ENCODE assay signal across 11 cellular contexts in genomic region chr11:9626778-9627394, GRCh38. TPM values are rescaled to one million over a fixed set of nuclear protein-coding genes. Genes with fewer than 3 reads are reported as not detected.
A peak's percentile ranks its signal among the peaks of the same experiment; 100 is the strongest.
DNase-seq lines count a peak whose midpoint lies in the region; ATAC-seq and TF ChIP-seq lines count a peak whose summit lies in the region.
"Had no signal": no experiment of that assay in that cellular context is flagged by ENCODE, and none has a peak within 500 bp of the region (broad histone marks: within the 10 kb centered on the region; RNA-seq: fewer than 3 reads in every experiment).

No MANE protein-coding gene starts in this region.

- peak; percentile 14 for DNase-seq in OCI-M1 (lab: John Stamatoyannopoulos, UW)
- peak; percentile 26 to 53 (median 53) for DNase-seq in right cardiac atrium
- DNase-seq in neuronal stem cell (ENCODE audit: low spot score), result peak; percentile 62
- DNase-seq in ovary, result no peak
- DNase-seq in globus pallidus (ENCODE audit: low spot score), result no peak
- DNase-seq in UCSD-AML1 (lab: John Stamatoyannopoulos, UW; ENCODE audit: unreplicated experiment), result no peak
- DNase-seq: activated CD4-positive, alpha-beta T cell treated with anti-CD3 and anti-CD28 coated beads, Interleukin-2, amount 50 U/mL, for 48 hours; activated naive CD4-positive, alpha-beta T cell treated with anti-CD3 and anti-CD28 coated beads, Interleukin-2, amount 10 ng/mL, durations not matched to agents 7 days and 5 days; C1 segment of cervical spinal cord had no signal

- no peak for TF ChIP-seq POLR2A in ovary (IDR thresholded peaks at IDR 0.05)

- no peak overlapping the region for H3K23ac ChIP-seq in neuronal stem cell (ENCODE audit: low read depth, low read length, poor library complexity)

- no peak overlapping the region for H3K9ac ChIP-seq in neuronal stem cell (ENCODE audit: low read depth, low read length, poor library complexity)

- H3K14ac ChIP-seq in neuronal stem cell (ENCODE audit: low read length), result no peak overlapping the region

- no peak overlapping the region for H2BK12ac ChIP-seq in neuronal stem cell (ENCODE audit: low read length)

- H3K27me3 ChIP-seq in right cardiac atrium (ENCODE audit: control insufficient read depth, insufficient read depth) (no peaks in the 10 kb centered on the region), neuronal stem cell (ENCODE audit: control insufficient read depth in 3 of 3, insufficient read depth in 3 of 3, low read depth in 1 of 3, low read length in 3 of 3) (no peaks in the 10 kb centered on the region), ovary (no peaks in the 10 kb centered on the region)

- H3K9me3 ChIP-seq in right cardiac atrium (ENCODE audit: control insufficient read depth, low read length), result no peaks in the 10 kb centered on the region
- no peaks in the 10 kb centered on the region for H3K9me3 ChIP-seq in neuronal stem cell (replicated peaks in 1 of 2; ENCODE audit: control insufficient read depth in 2 of 2, insufficient read depth in 1 of 2, low read depth in 1 of 2, low read length in 2 of 2)
- no peaks in the 10 kb centered on the region for H3K9me3 ChIP-seq in ovary

- H2BK15ac ChIP-seq in neuronal stem cell (ENCODE audit: low read length), result no peak overlapping the region

- no peak overlapping the region for H2BK5ac ChIP-seq in neuronal stem cell (ENCODE audit: low read length)

- H2AK5ac ChIP-seq in neuronal stem cell (ENCODE audit: low read depth, low read length), result no peak overlapping the region

- 49% methylated on average over 10 of the region's 10 CpGs for WGBS in right cardiac atrium
- no CpG with 5 or more reads among the region's 10 CpGs for WGBS in neuronal stem cell (ENCODE audit: extremely low coverage in 2 of 2, insufficient read length in 2 of 2, insufficient replicate concordance in 1 of 2), 2 donors
- 55 to 60% (median 59%) methylated on average over 10 of the region's 10 CpGs for WGBS in ovary, 3 donors

- H2BK120ac ChIP-seq in neuronal stem cell (ENCODE audit: low read depth, low read length), result no peak overlapping the region

- H3K4me2 ChIP-seq in neuronal stem cell (ENCODE audit: insufficient read depth, low read length, poor library complexity, severe bottlenecking), result peak overlapping the region; percentile 43

- ATAC-seq in GM18520 (IDR thresholded peaks at IDR 0.05; ENCODE audit: unreplicated experiment), result peak; percentile 46
- peak; percentile 64 to 81 for ATAC-seq in right cardiac atrium
- no peak for ATAC-seq in HG03095 (IDR thresholded peaks at IDR 0.05; ENCODE audit: unreplicated experiment)

- H3K4me3 ChIP-seq in right cardiac atrium (ENCODE audit: low read length) (no peak overlapping the region), neuronal stem cell (ENCODE audit: low read length in 2 of 2) (peak overlapping the region in 1 of 2 donors; percentile 37), ovary (no peak overlapping the region)

- intact Hi-C loops in right cardiac atrium (cut with DNase I) (no loop called here), ovary (cut with DNase I) (no loop called here)

- H4K91ac ChIP-seq in neuronal stem cell (ENCODE audit: low read depth, low read length, poor library complexity), result no peak overlapping the region

- H3K18ac ChIP-seq in neuronal stem cell (ENCODE audit: low read length), result peak overlapping the region; percentile 42

- no peak for TF ChIP-seq EP300 in ovary (IDR thresholded peaks at IDR 0.05)

- no peaks in the 10 kb centered on the region for H3K79me1 ChIP-seq in neuronal stem cell (ENCODE audit: low read depth, low read length)

- H3K27ac ChIP-seq in right cardiac atrium (ENCODE audit: low read length) (peak overlapping the region; percentile 84), neuronal stem cell (replicated peaks; ENCODE audit: low read length) (peak overlapping the region; percentile 86), ovary (no peak overlapping the region)

- H4K8ac ChIP-seq in neuronal stem cell (ENCODE audit: low read depth, low read length), result no peak overlapping the region

- peaks cover 5% of the 10 kb centered on the region for H3K4me1 ChIP-seq in right cardiac atrium (ENCODE audit: control insufficient read depth, insufficient read depth, low read length)
- peaks cover 9 to 13% of the 10 kb centered on the region in 2 donors for H3K4me1 ChIP-seq in neuronal stem cell (ENCODE audit: control insufficient read depth in 2 of 2, insufficient read depth in 1 of 2, low read depth in 1 of 2, low read length in 2 of 2)
- no peaks in the 10 kb centered on the region for H3K4me1 ChIP-seq in ovary (ENCODE audit: insufficient read depth)

- peak overlapping the region; percentile 75 for H2AFZ ChIP-seq in neuronal stem cell (ENCODE audit: low read length)

- H3K36me3 ChIP-seq in neuronal stem cell (replicated peaks in 1 of 2; ENCODE audit: control insufficient read depth in 2 of 2, insufficient read depth in 2 of 2, low read length in 2 of 2) (no peaks in the 10 kb centered on the region), ovary (no peaks in the 10 kb centered on the region)

- no peak for TF ChIP-seq CTCF in ovary (IDR thresholded peaks at IDR 0.05)

- no peak overlapping the region for H3K4ac ChIP-seq in neuronal stem cell (ENCODE audit: low read length)

RNA-seq across cellular contexts. Expression of gene SWAP70, which starts 37.0 kb away (rescaled TPM):
- total RNA-seq in right cardiac atrium (10 to 100 TPM; 19.0 to 30.1 (median 23.1) TPM), ovary (10 to 100 TPM; 14.1 to 23.7 (median 19.8) TPM)
- polyA plus RNA-seq in right cardiac atrium (10.4 TPM), ovary (10 to 100 TPM; 14.5 to 23.0 TPM)
- 20.5 TPM for polyA plus RNA-seq in neuronal stem cell (2013, experiment 1 of 2)
- 21.1 TPM for polyA plus RNA-seq in neuronal stem cell (2013, experiment 2 of 2)

RNA-seq across cellular contexts. Expression of gene WEE1, which starts 53.4 kb away (rescaled TPM):
- total RNA-seq in right cardiac atrium, result 10 to 100 TPM; 51.6 to 85.0 (median 60.4) TPM
- polyA plus RNA-seq in right cardiac atrium, result 30.0 TPM
- polyA plus RNA-seq in neuronal stem cell (2013, experiment 1 of 2), result 47.6 TPM
- 47.9 TPM for polyA plus RNA-seq in neuronal stem cell (2013, experiment 2 of 2)
- 10 to 100 TPM; 10.5 to 55.4 (median 21.6) TPM for total RNA-seq in ovary
- polyA plus RNA-seq in ovary, result 10 to 100 TPM; 10.6 to 27.4 TPM

Comparison
In these comparisons a context has a peak if more than half of its experiments do, and no peak if none do; other contexts are left out.
1. DNase-seq: peak in OCI-M1 (single experiment), right cardiac atrium (3 of 3) and neuronal stem cell (single experiment); none in ovary (0 of 5), globus pallidus (single experiment) and UCSD-AML1 (single experiment).
2. H3K27ac ChIP-seq: peak in right cardiac atrium (single experiment) and neuronal stem cell (single experiment); none in ovary (0 of 2).